Comparison of ENCODE assay signal across 14 cellular contexts in the genomic region with DNA sequence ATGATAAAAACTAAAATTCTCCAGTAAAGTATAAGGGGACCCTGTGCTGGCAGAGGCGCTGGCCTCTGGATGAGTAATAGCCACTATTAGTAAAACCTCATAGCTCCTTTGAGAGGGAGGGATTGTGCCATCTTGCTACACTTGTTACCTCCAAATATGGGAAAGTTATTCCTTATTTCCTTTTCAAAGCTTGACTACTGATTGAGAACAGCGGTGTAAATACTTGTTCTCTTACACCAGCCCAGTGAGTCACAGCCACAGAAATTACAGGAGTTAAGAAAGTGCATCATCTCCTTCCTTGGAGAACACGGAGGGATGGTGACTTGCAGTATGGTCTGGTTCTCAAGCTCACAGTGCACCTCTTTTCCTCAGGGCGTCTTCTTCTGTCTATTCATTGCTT.
A peak's percentile ranks its signal among the peaks of the same experiment; 100 is the strongest.
DNase-seq lines count a peak whose midpoint lies in the region; ATAC-seq and TF ChIP-seq lines count a peak whose summit lies in the region.
"Had no signal": no experiment of that assay in that cellular context is flagged by ENCODE, and none has a peak within 500 bp of the region (broad histone marks: within the 10 kb centered on the region; RNA-seq: fewer than 3 reads in every experiment).

No MANE protein-coding gene starts in this region.

- CTCF ChIA-PET in RWPE1 (lab: Yijun Ruan, JAX) = interaction anchor here (0.5 to 1.0 kb wide), 2 partner anchors 11 to 452 kb away, joined by 4 to 6 read pairs; no protein-coding TSS in a partner anchor

- H3K36me3 ChIP-seq in aorta (ENCODE audit: control insufficient read depth in 1 of 2, insufficient read depth in 2 of 2, low read length in 1 of 2) = no peaks in the 10 kb centered on the region
- H3K36me3 ChIP-seq: left ventricle myocardium inferior had no signal

- intact Hi-C loops in aorta (cut with DNase I) = no loop called here

- no peak overlapping the region for H3K27ac ChIP-seq in RWPE1
- H3K27ac ChIP-seq in aorta (ENCODE audit: low read depth in 1 of 2, low read length in 2 of 2) = no peak overlapping the region
- H3K27ac ChIP-seq: left ventricle myocardium inferior, psoas muscle had no signal

- no peaks in the 10 kb centered on the region for H3K9me3 ChIP-seq in aorta (ENCODE audit: control insufficient read depth, low read length)
- H3K9me3 ChIP-seq: left ventricle myocardium inferior, psoas muscle had no signal

- H3K4me3 ChIP-seq in fibroblast of mammary gland (ENCODE audit: control insufficient read depth, low read depth, low read length) (no peak overlapping the region), aorta (ENCODE audit: low read length in 2 of 2) (no peak overlapping the region)
- H3K4me3 ChIP-seq: left ventricle myocardium inferior, psoas muscle had no signal

- H3K27me3 ChIP-seq in aorta (ENCODE audit: control insufficient read depth in 1 of 2, insufficient read depth in 2 of 2, low read length in 1 of 2) = peaks cover 0 to 1% of the 10 kb centered on the region in 2 donors

- peak; percentile 99 for DNase-seq in ELR (ENCODE audit: low read depth)
- DNase-seq in RWPE1 (ENCODE audit: low spot score) = peak; percentile 86
- peak; percentile 99 for DNase-seq in fibroblast of mammary gland (ENCODE audit: low read depth)
- peak; percentile 100 for DNase-seq in renal cortical epithelial cell (ENCODE audit: low read depth)
- DNase-seq in aorta = no peak
- no peak for DNase-seq in mucosa of gallbladder (ENCODE audit: low spot score)
- DNase-seq in GDM1 (lab: John Stamatoyannopoulos, UW) = no peak
- DNase-seq: activated CD4-positive, alpha-beta memory T cell treated with anti-CD3 and anti-CD28 coated beads, Interleukin-2, amount 10 ng/mL, durations not matched to agents 7 days and 5 days; activated naive CD8-positive, alpha-beta T cell treated with anti-CD3 and anti-CD28 coated beads for 36 hours; DMS 273 treated with DMSO at 0.1 percent for 48 hours; left ventricle myocardium inferior; NCI-H510A; psoas muscle had no signal

- POLR2A ChIA-PET in RWPE1 (lab: Yijun Ruan, JAX; ENCODE audit: low non-redundant PET) = no interaction called here

- TF ChIP-seq CTCF in RWPE1 (conservative IDR thresholded peaks at IDR 0.05; ENCODE audit: low read depth) = no peak
- TF ChIP-seq CTCF in fibroblast of mammary gland (conservative IDR thresholded peaks at IDR 0.05; ENCODE audit: control insufficient read depth, insufficient read depth, low read depth, low read length) = no peak

- H3K4me1 ChIP-seq in aorta (ENCODE audit: control insufficient read depth in 1 of 2, insufficient read depth in 2 of 2, low read length in 2 of 2) = no peaks in the 10 kb centered on the region
- H3K4me1 ChIP-seq: psoas muscle had no signal

- no peak for ATAC-seq in aorta (ENCODE audit: low FRiP score)
- ATAC-seq in HG03039 (IDR thresholded peaks at IDR 0.05; ENCODE audit: unreplicated experiment) = no peak
- ATAC-seq: psoas muscle had no signal

- WGBS in aorta, 2 donors = 78% methylated on average over 4 of the region's 4 CpGs

Comparison
In these comparisons a context has a peak if more than half of its experiments do, and no peak if none do; other contexts are left out.
1. DNase-seq: peak in ELR (single experiment), RWPE1 (single experiment), fibroblast of mammary gland (single experiment) and renal cortical epithelial cell (single experiment); none in aorta (0 of 2), mucosa of gallbladder (single experiment) and GDM1 (single experiment).